In the genomic region with DNA sequence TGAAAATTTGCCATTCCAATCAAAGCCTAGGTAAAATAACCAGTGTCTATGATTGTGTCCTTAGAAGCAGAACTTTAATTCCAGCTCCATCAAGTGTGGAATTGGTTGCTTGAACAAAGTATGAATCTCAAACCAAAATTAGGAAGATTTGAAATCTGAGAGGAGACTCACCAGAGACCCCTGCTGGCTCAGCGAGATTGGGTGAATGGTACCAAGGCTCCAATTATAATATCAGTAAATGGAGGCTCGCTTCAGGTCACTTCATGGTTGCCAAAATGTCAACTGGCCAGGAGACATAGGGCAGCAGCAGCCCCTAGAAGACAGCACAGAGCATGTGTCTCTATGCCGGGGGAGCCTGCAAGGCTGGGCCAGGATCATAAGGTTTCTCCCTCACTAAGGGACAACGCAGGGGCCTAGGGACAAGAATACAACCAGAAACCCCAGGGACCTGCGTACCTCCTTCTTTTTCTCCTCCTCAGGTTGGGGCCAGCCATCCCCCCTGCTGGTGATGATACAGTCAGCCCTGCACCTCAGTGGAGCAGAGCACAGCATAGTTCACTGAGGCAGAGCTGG, we compare ENCODE assay signal across 9 cellular contexts. TPM values are rescaled to one million over a fixed set of nuclear protein-coding genes. Genes with fewer than 3 reads are reported as not detected.
DNase-seq lines count a peak whose midpoint lies in the region; ATAC-seq lines count a peak whose summit lies in the region.
"Had no signal": no experiment of that assay in that cellular context is flagged by ENCODE, and none has a peak within 500 bp of the region (broad histone marks: within the 10 kb centered on the region; RNA-seq: fewer than 3 reads in every experiment).

No MANE protein-coding gene starts in this region.

- DNase-seq in activated gamma-delta T cell treated with Interleukin-2 at 50 U/mL for 16 hours: peak; percentile 49
- no peak for DNase-seq in activated gamma-delta T cell (lab: John Stamatoyannopoulos, UW)
- peak; percentile 17 for DNase-seq in UCSD-AML1 (lab: John Stamatoyannopoulos, UW; ENCODE audit: unreplicated experiment)
- DNase-seq in stimulated activated CD8-positive, alpha-beta memory T cell treated with anti-CD3 and anti-CD28 coated beads, Interleukin-4, amount 100 ng/mL, for 1 hour (ENCODE audit: low read depth in 2 of 2, low spot score in 1 of 2): peak; percentile 13 to 20
- DNase-seq in NCI-H524 (lab: John Stamatoyannopoulos, UW): no peak
- DNase-seq: pancreas had no signal

- ATAC-seq in esophagus mucosa (peak; percentile 13), GM18511 (IDR thresholded peaks at IDR 0.05; ENCODE audit: unreplicated experiment) (no peak), HG03354 (IDR thresholded peaks at IDR 0.05; ENCODE audit: poor library complexity, severe bottlenecking, unreplicated experiment) (no peak)

RNA-seq across cellular contexts. Expression of gene RBL1, which starts 14.0 kb away (rescaled TPM):
- 6.3 TPM for total RNA-seq in esophagus mucosa

Comparison
In these comparisons a context has a peak if more than half of its experiments do, and no peak if none do; other contexts are left out.
1. DNase-seq: peak in activated gamma-delta T cell treated with Interleukin-2 at 50 U/mL for 16 hours (single experiment), UCSD-AML1 (single experiment) and stimulated activated CD8-positive, alpha-beta memory T cell treated with anti-CD3 and anti-CD28 coated beads, Interleukin-4, amount 100 ng/mL, for 1 hour (2 of 2); none in activated gamma-delta T cell (single experiment) and NCI-H524 (0 of 2).